9 cellular contexts compared by ENCODE assay signal in the genomic region with DNA sequence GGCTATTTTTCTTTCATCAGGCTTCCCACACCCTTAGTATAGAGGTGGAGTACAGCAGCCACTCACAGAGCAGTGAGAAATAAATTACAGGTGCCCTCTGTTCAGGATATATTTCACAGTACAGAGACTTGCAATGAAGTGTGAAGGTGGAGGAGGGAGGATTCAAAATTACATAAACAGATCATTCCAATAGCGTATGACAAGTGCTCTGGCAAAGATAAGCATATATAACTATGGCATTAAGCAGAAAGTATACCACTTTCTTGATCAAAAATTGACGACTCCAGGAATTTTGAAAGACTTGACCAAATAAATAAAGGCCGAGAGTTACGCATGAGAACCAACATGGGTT.
DNase-seq lines count a peak whose midpoint lies in the region; ATAC-seq and TF ChIP-seq lines count a peak whose summit lies in the region.
"Had no signal": no experiment of that assay in that cellular context is flagged by ENCODE, and none has a peak within 500 bp of the region (broad histone marks: within the 10 kb centered on the region; RNA-seq: fewer than 3 reads in every experiment).

No MANE protein-coding gene starts in this region.

- H3F3A ChIP-seq in neural progenitor cell (ENCODE audit: low read depth) = peaks cover 16% of the 10 kb centered on the region

- H3K36me3 Mint-ChIP-seq in endothelial cell (ENCODE audit: low read depth, unreplicated experiment) = no peaks in the 10 kb centered on the region
- H3K36me3 Mint-ChIP-seq in neural progenitor cell = no peaks in the 10 kb centered on the region

- no peaks in the 10 kb centered on the region for H3K79me2 ChIP-seq in neural progenitor cell (ENCODE audit: low read depth)

- H3K27me3 Mint-ChIP-seq in endothelial cell (ENCODE audit: unreplicated experiment) (peaks cover 17% of the 10 kb centered on the region), neural progenitor cell (ENCODE audit: insufficient read depth, low read depth) (peaks cover 8% of the 10 kb centered on the region)

- peak; percentile 75 for DNase-seq in Caki2 (ENCODE audit: low read depth)
- DNase-seq in NCI-H748 (lab: John Stamatoyannopoulos, UW; ENCODE audit: unreplicated experiment) = peak; percentile 50
- no peak for DNase-seq in endothelial cell (ENCODE audit: low spot score)
- no peak for DNase-seq in neural progenitor cell (ENCODE audit: low spot score)
- DNase-seq in KG1 (lab: John Stamatoyannopoulos, UW) = no peak
- DNase-seq in AML-193 (lab: John Stamatoyannopoulos, UW) = no peak
- DNase-seq in activated T-cell treated with anti-CD3 and anti-CD28 coated beads, Interleukin-2, amount 50 U/mL, for 48 hours = no peak

- TF ChIP-seq CTCF in endothelial cell (IDR thresholded peaks at IDR 0.05; ENCODE audit: unreplicated experiment) (no peak), neural progenitor cell (IDR thresholded peaks at IDR 0.05) (no peak)

- H3K9me3 Mint-ChIP-seq in endothelial cell (ENCODE audit: unreplicated experiment) (no peaks in the 10 kb centered on the region), neural progenitor cell (no peaks in the 10 kb centered on the region)

- peak overlapping the region; percentile 97 for H3K4me2 ChIP-seq in neural progenitor cell

- peak overlapping the region; percentile 76 for H3K4me3 ChIP-seq in neural progenitor cell

- H3K27ac ChIP-seq in neural progenitor cell = no peak overlapping the region
- H3K27ac ChIP-seq: epithelial cell of prostate had no signal

- no peak for ATAC-seq in HG02571 (IDR thresholded peaks at IDR 0.05; ENCODE audit: unreplicated experiment)

- no peaks in the 10 kb centered on the region for H3K36me3 ChIP-seq in neural progenitor cell

- no peak overlapping the region for H3K27ac Mint-ChIP-seq in endothelial cell (ENCODE audit: unreplicated experiment)
- H3K27ac Mint-ChIP-seq in neural progenitor cell = no peak overlapping the region

- no peaks in the 10 kb centered on the region for H3K9me3 ChIP-seq in neural progenitor cell (ENCODE audit: low read depth)

- in situ Hi-C loops in Caki2 (cut with HindIII; ENCODE audit: low pct_unique_long_range_greater_than_20kb, low sequenced_read_pairs) = no loop called here

- H4K20me1 ChIP-seq in neural progenitor cell (ENCODE audit: low read depth) = no peaks in the 10 kb centered on the region

- H3K27me3 ChIP-seq in neural progenitor cell = peaks cover 66% of the 10 kb centered on the region

- peaks cover 14% of the 10 kb centered on the region for H3K4me1 Mint-ChIP-seq in endothelial cell (ENCODE audit: unreplicated experiment)
- peaks cover 13% of the 10 kb centered on the region for H3K4me1 Mint-ChIP-seq in neural progenitor cell

- H3K4me3 Mint-ChIP-seq in endothelial cell (ENCODE audit: unreplicated experiment) (peak overlapping the region; percentile 88), neural progenitor cell (peak overlapping the region; percentile 93)

- peaks cover 5% of the 10 kb centered on the region for H3K4me1 ChIP-seq in neural progenitor cell

- H3K9ac ChIP-seq in neural progenitor cell = no peak overlapping the region

- peak overlapping the region; percentile 95 for H2AFZ ChIP-seq in neural progenitor cell (replicated peaks)

Comparison
In these comparisons a context has a peak if more than half of its experiments do, and no peak if none do; other contexts are left out.
1. DNase-seq: peak in Caki2 (single experiment) and NCI-H748 (single experiment); none in endothelial cell (single experiment), neural progenitor cell (single experiment), KG1 (single experiment), AML-193 (0 of 2) and activated T-cell treated with anti-CD3 and anti-CD28 coated beads, Interleukin-2, amount 50 U/mL, for 48 hours (0 of 2).